In the genomic region with DNA sequence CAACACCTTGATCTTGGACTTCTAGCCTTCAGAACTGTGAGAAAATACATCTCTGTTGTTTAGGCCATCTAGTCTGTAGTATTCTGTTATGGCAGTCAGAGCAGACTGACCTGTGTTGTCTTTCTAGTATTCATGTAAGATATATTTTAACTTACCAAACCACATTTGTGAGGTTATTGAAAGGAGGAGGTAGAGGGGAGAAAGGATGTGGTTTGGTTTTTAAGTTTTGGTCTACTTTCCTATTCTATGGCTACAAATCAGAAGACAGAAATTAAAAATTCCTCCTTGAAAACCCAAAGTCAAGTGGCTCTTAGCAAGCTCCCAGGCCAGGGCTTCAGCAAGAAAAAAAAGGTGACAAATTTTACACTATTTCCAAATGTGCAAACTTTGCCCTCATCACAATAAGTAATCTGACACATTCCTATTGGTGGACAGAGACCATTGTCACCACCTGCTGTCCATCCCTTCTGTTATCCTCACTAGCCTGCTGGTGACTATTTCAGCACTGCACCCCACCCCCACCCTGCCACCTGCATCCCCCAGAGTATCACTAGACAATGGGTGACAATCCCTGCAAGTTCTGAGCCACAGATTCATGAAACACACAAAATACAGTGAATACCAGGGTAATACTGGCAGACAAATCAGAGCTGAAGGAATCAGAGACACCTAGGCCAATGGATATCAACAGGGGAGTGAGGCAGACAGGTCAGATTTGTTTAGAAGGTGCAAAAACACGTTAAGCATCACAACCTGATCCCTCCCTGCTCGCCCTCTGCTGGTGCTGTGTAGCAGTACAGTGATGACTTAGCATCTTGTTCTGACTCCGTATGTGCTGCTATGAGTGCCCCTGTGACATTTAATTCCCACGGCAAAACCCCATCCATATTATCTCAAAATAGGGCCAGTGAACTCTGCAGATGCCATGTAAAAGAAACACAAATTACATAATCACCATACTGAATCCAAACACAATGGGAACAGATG, we compare ENCODE assay signal across 8 cellular contexts.
DNase-seq lines count a peak whose midpoint lies in the region; ATAC-seq and TF ChIP-seq lines count a peak whose summit lies in the region.

No MANE protein-coding gene starts in this region.

- no peaks in the 10 kb centered on the region for H3K36me3 ChIP-seq in BE2C
- H3K36me3 ChIP-seq in kidney epithelial cell (ENCODE audit: control insufficient read depth, insufficient read depth, low read length) = no peaks in the 10 kb centered on the region

- no peaks in the 10 kb centered on the region for H3K27me3 Mint-ChIP-seq in activated naive CD8-positive, alpha-beta T cell

- H3K4me3 Mint-ChIP-seq in activated naive CD8-positive, alpha-beta T cell = peak overlapping the region; percentile 55

- peak; percentile 45 for DNase-seq in BE2C
- peak; percentile 57 for DNase-seq in SK-N-DZ (ENCODE audit: low spot score)
- no peak for DNase-seq in kidney epithelial cell (ENCODE audit: low read depth)
- peak; percentile 57 for DNase-seq in stimulated activated naive CD4-positive, alpha-beta T cell treated with Interleukin-2 at 50 U/mL for 16 hours (lab: John Stamatoyannopoulos, UW)
- DNase-seq in cerebellar nuclear complex (lab: John Stamatoyannopoulos, UW) = no peak

- H3K4me3 ChIP-seq in BE2C (ENCODE audit: low read depth, low read length) = no peak overlapping the region
- H3K4me3 ChIP-seq in kidney epithelial cell (ENCODE audit: low read depth, low read length) = no peak overlapping the region

- H3K27ac Mint-ChIP-seq in activated naive CD8-positive, alpha-beta T cell = peak overlapping the region; percentile 62

- no peaks in the 10 kb centered on the region for H3K9me3 Mint-ChIP-seq in activated naive CD8-positive, alpha-beta T cell (ENCODE audit: low read depth)

- H3K36me3 Mint-ChIP-seq in activated naive CD8-positive, alpha-beta T cell = peaks cover 44% of the 10 kb centered on the region

- H3K27me3 ChIP-seq in BE2C (no peaks in the 10 kb centered on the region), kidney epithelial cell (ENCODE audit: control insufficient read depth, insufficient read depth, low read length) (no peaks in the 10 kb centered on the region)

- H3K9me3 ChIP-seq in BE2C = no peaks in the 10 kb centered on the region

- TF ChIP-seq CTCF in BE2C (IDR thresholded peaks at IDR 0.05; ENCODE audit: low read depth, low read length) = peak; percentile 55
- TF ChIP-seq CTCF in kidney epithelial cell (IDR thresholded peaks at IDR 0.05; ENCODE audit: insufficient read depth, low read length, poor library complexity, severe bottlenecking) = peak; percentile 58

- H3K4me1 ChIP-seq in BE2C = no peaks in the 10 kb centered on the region

- ATAC-seq in GM18867 (IDR thresholded peaks at IDR 0.05; ENCODE audit: unreplicated experiment) (peak; percentile 82), HG03135 (IDR thresholded peaks at IDR 0.05; ENCODE audit: unreplicated experiment) (peak; percentile 68)

- peaks cover 22% of the 10 kb centered on the region for H3K4me1 Mint-ChIP-seq in activated naive CD8-positive, alpha-beta T cell (ENCODE audit: low read depth)

Comparison
In these comparisons a context has a peak if more than half of its experiments do, and no peak if none do; other contexts are left out.
1. DNase-seq: peak in BE2C (single experiment), SK-N-DZ (single experiment) and stimulated activated naive CD4-positive, alpha-beta T cell treated with Interleukin-2 at 50 U/mL for 16 hours (single experiment); none in kidney epithelial cell (single experiment) and cerebellar nuclear complex (0 of 2).